Comparison of ENCODE assay signal across 30 cellular contexts in genomic region chr20:57131077-57131476, GRCh38.
"Had no signal": no experiment of that assay in that cellular context is flagged by ENCODE, and none has a peak within 500 bp of the region (broad histone marks: within the 10 kb centered on the region; RNA-seq: fewer than 3 reads in every experiment).

No MANE protein-coding gene starts in this region.

- DNase-seq: naive B cell; naive thymus-derived CD8-positive, alpha-beta T cell; occipital lobe; ovary; posterior cingulate gyrus; psoas muscle; right cardiac atrium; stimulated activated CD4-positive, alpha-beta T cell treated with anti-CD3 and anti-CD28 coated beads, Interleukin-15, amount 100 ng/mL, for 24 hours; stimulated activated CD4-positive, alpha-beta T cell treated with anti-CD3 and anti-CD28 coated beads, Interleukin-2, amount 100 ng/mL, for 24 hours; stimulated activated CD4-positive, alpha-beta T cell treated with anti-CD3 and anti-CD28 coated beads, Interleukin-2, amount 100 ng/mL, for 48 hours; stimulated activated CD4-positive, alpha-beta T cell treated with anti-CD3 and anti-CD28 coated beads, Interleukin-4, amount 100 ng/mL, for 24 hours; stimulated activated naive B cell treated with anti-CD40 and anti-IgM and Interleukin-4, amounts not matched to agents 10 μg/mL and 1 μg/mL and 100 μg/mL, for 72 hours; stimulated activated naive CD4-positive, alpha-beta T cell treated with Interleukin-2 at 50 U/mL for 16 hours; stomach; thyroid gland; trophoblast cell had no signal

- ATAC-seq: naive thymus-derived CD8-positive, alpha-beta T cell; natural killer cell treated with Interleukin-12 subunit alpha and Interleukin-12 subunit beta and Interleukin-15 and Interleukin-18, amount 100 ng/mL, for 72 hours; psoas muscle; right cardiac atrium; sciatic nerve; stimulated activated effector memory CD8-positive, alpha-beta T cell treated with anti-CD3 and anti-CD28 coated beads, Interleukin-12 subunit alpha, Interleukin-12 subunit beta, amount 100 ng/mL, for 72 hours; stimulated activated naive B cell treated with anti-CD40 and anti-IgM and Interleukin-4, amounts not matched to agents 10 μg/mL and 1 μg/mL and 100 μg/mL, for 72 hours had no signal

- H3K79me2 ChIP-seq: parathyroid adenoma had no signal

- H3K27me3 ChIP-seq: neural progenitor cell, ovary, thyroid gland, tibial nerve, upper lobe of left lung, vagina had no signal

- H3K36me3 Mint-ChIP-seq: naive B cell; naive thymus-derived CD8-positive, alpha-beta T cell; natural killer cell treated with Interleukin-12 subunit alpha and Interleukin-12 subunit beta and Interleukin-15 and Interleukin-18, amount 100 ng/mL, for 72 hours; neural progenitor cell; stimulated activated effector memory CD8-positive, alpha-beta T cell treated with anti-CD3 and anti-CD28 coated beads, Interleukin-12 subunit alpha, Interleukin-12 subunit beta, amount 100 ng/mL, for 72 hours; stimulated activated naive B cell treated with anti-CD40 and anti-IgM and Interleukin-4, amounts not matched to agents 10 μg/mL and 1 μg/mL and 100 μg/mL, for 72 hours had no signal

- FAIRE-seq: urothelium cell line had no signal

- H3K4me3 ChIP-seq: neural progenitor cell, ovary, psoas muscle, skin epidermis, smooth muscle cell, stomach, thoracic aorta, thyroid gland, tibial nerve, upper lobe of left lung, vagina had no signal

- H3K9me3 Mint-ChIP-seq: natural killer cell treated with Interleukin-12 subunit alpha and Interleukin-12 subunit beta and Interleukin-15 and Interleukin-18, amount 100 ng/mL, for 72 hours; stimulated activated effector memory CD8-positive, alpha-beta T cell treated with anti-CD3 and anti-CD28 coated beads, Interleukin-12 subunit alpha, Interleukin-12 subunit beta, amount 100 ng/mL, for 72 hours; stimulated activated naive CD8-positive, alpha-beta T cell treated with anti-CD3 and anti-CD28 coated beads, Interleukin-15, Interleukin-2, amounts not matched to agents 100 ng/mL and 50 ng/mL, for 24 hours had no signal

- H3K36me3 ChIP-seq: neural progenitor cell, ovary, stomach, thoracic aorta, thyroid gland, tibial nerve, upper lobe of left lung, vagina had no signal

- H3K4me2 ChIP-seq: neural progenitor cell, smooth muscle cell had no signal

- H2AFZ ChIP-seq: neural progenitor cell, parathyroid adenoma had no signal

- H3K27ac ChIP-seq: neural progenitor cell, ovary, parathyroid adenoma, psoas muscle, skin epidermis, stomach, thoracic aorta, thyroid gland, tibial nerve, upper lobe of left lung, vagina had no signal

- H3K9me3 ChIP-seq: ovary, psoas muscle, stomach, thoracic aorta, thyroid gland, tibial nerve, upper lobe of left lung, vagina had no signal

- H3K4me3 Mint-ChIP-seq: naive B cell; naive thymus-derived CD8-positive, alpha-beta T cell; natural killer cell treated with Interleukin-12 subunit alpha and Interleukin-12 subunit beta and Interleukin-15 and Interleukin-18, amount 100 ng/mL, for 72 hours; neural progenitor cell; stimulated activated effector memory CD8-positive, alpha-beta T cell treated with anti-CD3 and anti-CD28 coated beads, Interleukin-12 subunit alpha, Interleukin-12 subunit beta, amount 100 ng/mL, for 72 hours; stimulated activated naive B cell treated with anti-CD40 and anti-IgM and Interleukin-4, amounts not matched to agents 10 μg/mL and 1 μg/mL and 100 μg/mL, for 72 hours; stimulated activated naive CD8-positive, alpha-beta T cell treated with anti-CD3 and anti-CD28 coated beads, Interleukin-15, Interleukin-2, amounts not matched to agents 100 ng/mL and 50 ng/mL, for 24 hours had no signal

- H3K4me1 Mint-ChIP-seq: naive B cell; stimulated activated effector memory CD8-positive, alpha-beta T cell treated with anti-CD3 and anti-CD28 coated beads, Interleukin-12 subunit alpha, Interleukin-12 subunit beta, amount 100 ng/mL, for 72 hours had no signal

- H3K27ac Mint-ChIP-seq: naive B cell; naive thymus-derived CD8-positive, alpha-beta T cell; natural killer cell treated with Interleukin-12 subunit alpha and Interleukin-12 subunit beta and Interleukin-15 and Interleukin-18, amount 100 ng/mL, for 72 hours; neural progenitor cell; progenitor cell of endocrine pancreas; stimulated activated effector memory CD8-positive, alpha-beta T cell treated with anti-CD3 and anti-CD28 coated beads, Interleukin-12 subunit alpha, Interleukin-12 subunit beta, amount 100 ng/mL, for 72 hours; stimulated activated naive B cell treated with anti-CD40 and anti-IgM and Interleukin-4, amounts not matched to agents 10 μg/mL and 1 μg/mL and 100 μg/mL, for 72 hours; stimulated activated naive CD8-positive, alpha-beta T cell treated with anti-CD3 and anti-CD28 coated beads, Interleukin-15, Interleukin-2, amounts not matched to agents 100 ng/mL and 50 ng/mL, for 24 hours had no signal

- H3K4me1 ChIP-seq: parathyroid adenoma, psoas muscle, stomach, tibial nerve, upper lobe of left lung, vagina had no signal

- H3K9ac ChIP-seq: neural progenitor cell, parathyroid adenoma had no signal
